Comparison of ENCODE assay signal across 14 cellular contexts in genomic region chr10:3914702-3915101, GRCh38.
DNase-seq lines count a peak whose midpoint lies in the region; ATAC-seq and TF ChIP-seq lines count a peak whose summit lies in the region.
"Had no signal": no experiment of that assay in that cellular context is flagged by ENCODE, and none has a peak within 500 bp of the region (broad histone marks: within the 10 kb centered on the region; RNA-seq: fewer than 3 reads in every experiment).

No MANE protein-coding gene starts in this region.

- no peak overlapping the region for H3K9ac ChIP-seq in mesenchymal stem cell (ENCODE audit: low read length)
- H3K9ac ChIP-seq: BLaER1 had no signal

- peak overlapping the region; percentile 99 for H3K27ac ChIP-seq in Panc1 (ENCODE audit: low read length)
- H3K27ac ChIP-seq in mesenchymal stem cell (ENCODE audit: low read length, poor library complexity, severe bottlenecking), result no peak overlapping the region
- H3K27ac ChIP-seq: 22Rv1, BLaER1 had no signal

- BruUV-seq in Panc1 (replicated peaks; lab: Mats Ljungman, UMichigan), result no TSS peak

- H3K27me3 ChIP-seq in Panc1 (ENCODE audit: control insufficient read depth, insufficient read depth, low read length), result no peaks in the 10 kb centered on the region
- H3K27me3 ChIP-seq in mesenchymal stem cell (ENCODE audit: control insufficient read depth in 1 of 2, insufficient read depth in 1 of 2, low read length in 2 of 2), result no peaks in the 10 kb centered on the region
- H3K27me3 ChIP-seq: BLaER1 had no signal

- intact Hi-C loops in Right ventricle myocardium superior (cut with DNase I) (loop anchor here (10.0 kb wide), 2 partner anchors 130 to 750 kb away; partner anchors contain the start of gene KLF6), left cardiac atrium (cut with DNase I) (loop anchor here in 1 of 2 donors (5.0 to 10.0 kb wide), 2 partner anchors 102 to 740 kb away; no protein-coding TSS in a partner anchor), Panc1 (cut with micrococcal nuclease; ENCODE audit: unreplicated experiment) (no loop called here)

- H2BK5ac ChIP-seq in mesenchymal stem cell (ENCODE audit: low read depth, low read length, poor library complexity, severe bottlenecking), result no peak overlapping the region

- peak; percentile 22 for ATAC-seq in Right ventricle myocardium superior (ENCODE audit: poor library complexity)
- ATAC-seq in left cardiac atrium, result no peak
- no peak for ATAC-seq in Panc1
- ATAC-seq in stimulated activated memory B cell treated with anti-CD40 and anti-IgM and Interleukin-4, amounts not matched to agents 10 μg/mL and 1 μg/mL and 100 μg/mL, for 72 hours, result no peak
- ATAC-seq in GM18873 (IDR thresholded peaks at IDR 0.05; ENCODE audit: low FRiP score, unreplicated experiment), result no peak
- ATAC-seq in stimulated activated naive CD8-positive, alpha-beta T cell treated with anti-CD3 and anti-CD28 coated beads, Interleukin-15, Interleukin-2, amounts not matched to agents 100 U/mL and 50 U/mL, for 24 hours, result no peak
- ATAC-seq: GM23338 had no signal

- no peak for TF ChIP-seq CTCF in Panc1 (IDR thresholded peaks at IDR 0.05)

- no peaks in the 10 kb centered on the region for H3K36me3 Mint-ChIP-seq in stimulated activated memory B cell treated with anti-CD40 and anti-IgM and Interleukin-4, amounts not matched to agents 10 μg/mL and 1 μg/mL and 100 μg/mL, for 72 hours
- H3K36me3 Mint-ChIP-seq: CD4-positive, CD25-positive, alpha-beta regulatory T cell had no signal

- H3K27me3 Mint-ChIP-seq in stimulated activated memory B cell treated with anti-CD40 and anti-IgM and Interleukin-4, amounts not matched to agents 10 μg/mL and 1 μg/mL and 100 μg/mL, for 72 hours, result no peaks in the 10 kb centered on the region
- H3K27me3 Mint-ChIP-seq: IgD-negative memory B cell had no signal

- H4K8ac ChIP-seq in mesenchymal stem cell (ENCODE audit: low read length), result no peak overlapping the region

- in situ Hi-C loops in Panc1 (cut with HindIII; ENCODE audit: low pct_unique_long_range_greater_than_20kb, low sequenced_read_pairs), result no loop called here

- no peak overlapping the region for H3K23ac ChIP-seq in mesenchymal stem cell (ENCODE audit: low read length in 2 of 2)

- H3K79me1 ChIP-seq in mesenchymal stem cell (replicated peaks; ENCODE audit: low read length, poor library complexity, severe bottlenecking), result no peaks in the 10 kb centered on the region

- CTCF ChIA-PET in Panc1 (lab: Charles Lee), result no interaction called here

- peak overlapping the region; percentile 8 for H3K27ac Mint-ChIP-seq in stimulated activated memory B cell treated with anti-CD40 and anti-IgM and Interleukin-4, amounts not matched to agents 10 μg/mL and 1 μg/mL and 100 μg/mL, for 72 hours
- H3K27ac Mint-ChIP-seq: GM23338, IgD-negative memory B cell had no signal

- H3K4me2 ChIP-seq in mesenchymal stem cell (ENCODE audit: low read length, poor library complexity, severe bottlenecking), result no peak overlapping the region
- H3K4me2 ChIP-seq: BLaER1, GM23338 had no signal

- no peak overlapping the region for H2BK15ac ChIP-seq in mesenchymal stem cell (ENCODE audit: low read depth, poor library complexity, severe bottlenecking)

- no peak overlapping the region for H3K4ac ChIP-seq in mesenchymal stem cell (ENCODE audit: low read depth in 1 of 2, low read length in 2 of 2)

- H3K4me3 ChIP-seq in Panc1 (ENCODE audit: low read depth in 2 of 2, low read length in 2 of 2) (no peak overlapping the region), mesenchymal stem cell (ENCODE audit: insufficient read depth in 1 of 2, low read depth in 1 of 2, low read length in 2 of 2) (no peak overlapping the region)
- H3K4me3 ChIP-seq: BLaER1, GM23338, HAP-1 had no signal

- H3K18ac ChIP-seq in mesenchymal stem cell (ENCODE audit: low read depth in 1 of 2, low read length in 2 of 2), result peak overlapping the region in 1 of 2 experiments; percentile 27

- H3K4me3 Mint-ChIP-seq in stimulated activated memory B cell treated with anti-CD40 and anti-IgM and Interleukin-4, amounts not matched to agents 10 μg/mL and 1 μg/mL and 100 μg/mL, for 72 hours, result no peak overlapping the region
- H3K4me3 Mint-ChIP-seq: CD4-positive, CD25-positive, alpha-beta regulatory T cell; GM23338; IgD-negative memory B cell had no signal

- POLR2A ChIA-PET in Panc1 (lab: Charles Lee), result interaction anchor here (0.6 kb wide), 1 partner anchor 130 kb away, joined by 3 read pairs; the partner anchor contains the start of gene KLF6

- peak overlapping the region in 1 of 2 experiments; percentile 52 for H2BK12ac ChIP-seq in mesenchymal stem cell (ENCODE audit: low read length in 2 of 2)

- no peak overlapping the region for H2BK120ac ChIP-seq in mesenchymal stem cell (ENCODE audit: low read depth, low read length)

- WGBS in mesenchymal stem cell, result 94% methylated on average over 4 of the region's 4 CpGs

- H3K4me1 ChIP-seq in Panc1 (ENCODE audit: control insufficient read depth, insufficient read depth, low read length) (0 out of 2 replicates have a peak, but pooled peaks cover 7% of the 10 kb centered on the region), mesenchymal stem cell (ENCODE audit: control insufficient read depth, insufficient read depth, low read depth, low read length) (no peaks in the 10 kb centered on the region)
- H3K4me1 ChIP-seq: BLaER1, HAP-1 had no signal

- DNase-seq in Right ventricle myocardium superior (no peak), left cardiac atrium (no peak), Panc1 (ENCODE audit: low read depth, low spot score) (no peak), mesenchymal stem cell (no peak)
- DNase-seq in stimulated activated naive CD8-positive, alpha-beta T cell treated with anti-CD3 and anti-CD28 coated beads, Interleukin-15, Interleukin-2, amounts not matched to agents 100 U/mL and 50 U/mL, for 24 hours, result no peak
- DNase-seq: AML-193; CD4-positive, CD25-positive, alpha-beta regulatory T cell had no signal

- H3K4me1 Mint-ChIP-seq in stimulated activated memory B cell treated with anti-CD40 and anti-IgM and Interleukin-4, amounts not matched to agents 10 μg/mL and 1 μg/mL and 100 μg/mL, for 72 hours, result peaks cover 7% of the 10 kb centered on the region

- peak overlapping the region; percentile 69 for H4K91ac ChIP-seq in mesenchymal stem cell (ENCODE audit: low read length)

- no peaks in the 10 kb centered on the region for H3K9me3 Mint-ChIP-seq in stimulated activated memory B cell treated with anti-CD40 and anti-IgM and Interleukin-4, amounts not matched to agents 10 μg/mL and 1 μg/mL and 100 μg/mL, for 72 hours

- peak overlapping the region in 1 of 2 experiments; percentile 19 for H3K14ac ChIP-seq in mesenchymal stem cell (ENCODE audit: low read length in 2 of 2)

- H3K9me3 ChIP-seq in Panc1 (ENCODE audit: control insufficient read depth, insufficient read depth, low read depth, low read length), result peaks cover 9% of the 10 kb centered on the region; the same call in 1 of the 2 replicates
- H3K9me3 ChIP-seq in mesenchymal stem cell (ENCODE audit: control insufficient read depth, low read length), result peaks cover 13% of the 10 kb centered on the region
- H3K9me3 ChIP-seq: HAP-1 had no signal

- no peak overlapping the region for H2AFZ ChIP-seq in mesenchymal stem cell (ENCODE audit: low read depth, low read length)
- H2AFZ ChIP-seq: GM23338 had no signal

- no peak overlapping the region for H2AK5ac ChIP-seq in mesenchymal stem cell (ENCODE audit: low read length, severe bottlenecking)

- no peaks in the 10 kb centered on the region for H3K36me3 ChIP-seq in Panc1 (ENCODE audit: control insufficient read depth, insufficient read depth, low read length)
- H3K36me3 ChIP-seq in mesenchymal stem cell (ENCODE audit: control insufficient read depth in 1 of 2, insufficient read depth in 2 of 2, low read depth in 1 of 2, low read length in 2 of 2), result no peaks in the 10 kb centered on the region
- H3K36me3 ChIP-seq: BLaER1, HAP-1 had no signal
